ENCODE assay signal across 2 cellular contexts in genomic region chr4:74109116-74109791, GRCh38.
TF ChIP-seq lines count a peak whose summit lies in the region.

No MANE protein-coding gene starts in this region.

TF ChIP-seq in liver, 16 proteins besides CTCF, POLR2A, EP300 and RAD21:
- TF ChIP-seq GABPA (IDR thresholded peaks at IDR 0.05 in 1 of 2, conservative IDR thresholded peaks at IDR 0.05 in 1 of 2) (no peak), NR2F2 (IDR thresholded peaks at IDR 0.05) (peak; percentile 55)
TF ChIP-seq in liver: peak in this region for 1.

TF ChIP-seq in HepG2, 621 proteins besides CTCF, POLR2A, EP300 and RAD21:
- TF ChIP-seq THRA (CRISPR knock-in tag; IDR thresholded peaks at IDR 0.05; ENCODE audit: borderline replicate concordance): no peak
- TF ChIP-seq ZNF841 (CRISPR knock-in tag; IDR thresholded peaks at IDR 0.05; ENCODE audit: borderline replicate concordance): no peak
- TF ChIP-seq ZNF720 (CRISPR knock-in tag; IDR thresholded peaks at IDR 0.05): no peak
- no peak for TF ChIP-seq RFXAP (CRISPR knock-in tag; IDR thresholded peaks at IDR 0.05; ENCODE audit: borderline replicate concordance)
- no peak for TF ChIP-seq ZC3H4 (CRISPR knock-in tag; IDR thresholded peaks at IDR 0.05; ENCODE audit: borderline replicate concordance)
- no peak for TF ChIP-seq AHR (CRISPR knock-in tag; IDR thresholded peaks at IDR 0.05)
